Comparison of ENCODE assay signal across 8 cellular contexts in genomic region chr18:77131652-77132368, GRCh38. TPM values are rescaled to one million over a fixed set of nuclear protein-coding genes. Genes with fewer than 3 reads are reported as not detected.
DNase-seq lines count a peak whose midpoint lies in the region; ATAC-seq and TF ChIP-seq lines count a peak whose summit lies in the region.

No MANE protein-coding gene starts in this region.

- peak; percentile 58 for ATAC-seq in GM21529 (IDR thresholded peaks at IDR 0.05; ENCODE audit: unreplicated experiment)
- ATAC-seq in naive B cell (ENCODE audit: low read depth in 2 of 2) = peak; percentile 11 to 22

- peak overlapping the region; percentile 97 for H3K27ac Mint-ChIP-seq in activated CD4-positive, alpha-beta T cell treated with anti-CD3 and anti-CD28 coated beads, Interleukin-2, amount 10 ng/mL, durations not matched to agents 24 days and 14 days
- peak overlapping the region; percentile 85 to 99 (median 98) for H3K27ac Mint-ChIP-seq in naive B cell

- peaks cover 38% of the 10 kb centered on the region for H3K36me3 Mint-ChIP-seq in activated CD4-positive, alpha-beta T cell treated with anti-CD3 and anti-CD28 coated beads, Interleukin-2, amount 10 ng/mL, durations not matched to agents 24 days and 14 days (ENCODE audit: low read depth)
- no peaks in the 10 kb centered on the region for H3K36me3 Mint-ChIP-seq in naive B cell

- H3K27me3 Mint-ChIP-seq in activated CD4-positive, alpha-beta T cell treated with anti-CD3 and anti-CD28 coated beads, Interleukin-2, amount 10 ng/mL, durations not matched to agents 24 days and 14 days = no peaks in the 10 kb centered on the region
- H3K27me3 Mint-ChIP-seq in naive B cell = no peaks in the 10 kb centered on the region

- no peak for TF ChIP-seq CTCF in epithelial cell of proximal tubule (conservative IDR thresholded peaks at IDR 0.05; ENCODE audit: low read depth, low read length)

- peak; percentile 63 for DNase-seq in HuH-7 (ENCODE audit: low spot score)
- DNase-seq in activated CD4-positive, alpha-beta T cell treated with anti-CD3 and anti-CD28 coated beads, Interleukin-2, amount 10 ng/mL, durations not matched to agents 24 days and 14 days = peak; percentile 80
- DNase-seq in epithelial cell of proximal tubule (ENCODE audit: low read depth) = no peak
- peak; percentile 48 for DNase-seq in naive B cell
- DNase-seq in H4 (ENCODE audit: low spot score) = no peak
- no peak for DNase-seq in effector CD8-positive, alpha-beta T cell (lab: John Stamatoyannopoulos, UW)

- H3K4me1 Mint-ChIP-seq in activated CD4-positive, alpha-beta T cell treated with anti-CD3 and anti-CD28 coated beads, Interleukin-2, amount 10 ng/mL, durations not matched to agents 24 days and 14 days = peaks cover 55% of the 10 kb centered on the region
- peaks cover 48 to 61% (median 60%) of the 10 kb centered on the region in 3 donors for H3K4me1 Mint-ChIP-seq in naive B cell

- peaks cover 7% of the 10 kb centered on the region for H3K9me3 Mint-ChIP-seq in activated CD4-positive, alpha-beta T cell treated with anti-CD3 and anti-CD28 coated beads, Interleukin-2, amount 10 ng/mL, durations not matched to agents 24 days and 14 days
- H3K9me3 Mint-ChIP-seq in naive B cell = no peaks in the 10 kb centered on the region

- H3K4me3 ChIP-seq in GM08714 (ENCODE audit: low read length) (peak overlapping the region; percentile 89), epithelial cell of proximal tubule (ENCODE audit: low read depth, low read length) (peak overlapping the region; percentile 91)

- intact Hi-C loops in activated CD4-positive, alpha-beta T cell treated with anti-CD3 and anti-CD28 coated beads, Interleukin-2, amount 10 ng/mL, durations not matched to agents 24 days and 14 days (cut with micrococcal nuclease) = loop anchor here (5.0 kb wide), 1 partner anchor 130 kb away; no protein-coding TSS in a partner anchor

- peak overlapping the region; percentile 100 for H3K4me3 Mint-ChIP-seq in activated CD4-positive, alpha-beta T cell treated with anti-CD3 and anti-CD28 coated beads, Interleukin-2, amount 10 ng/mL, durations not matched to agents 24 days and 14 days
- peak overlapping the region; percentile 88 to 98 (median 96) for H3K4me3 Mint-ChIP-seq in naive B cell

RNA-seq across cellular contexts. Expression of gene MBP, which starts 0.8 kb away (rescaled TPM):
- total RNA-seq in activated CD4-positive, alpha-beta T cell treated with anti-CD3 and anti-CD28 coated beads, Interleukin-2, amount 10 ng/mL, durations not matched to agents 24 days and 14 days = 60.2 and 63.1 TPM in 2 replicates
- total RNA-seq in epithelial cell of proximal tubule = 18.8 and 19.1 TPM in 2 replicates
- polyA plus RNA-seq in naive B cell (ENCODE audit: low read depth in 6 of 6) = 10 to 100 TPM; 35.4 to 69.2 (median 66.6) TPM
- 0.35 TPM in 1 of 2 replicates, not detected in the other for total RNA-seq in H4 (2014; rRNA removed; shearing (Covaris generic))

Comparison
In these comparisons a context has a peak if more than half of its experiments do, and no peak if none do; other contexts are left out.
1. DNase-seq: peak in HuH-7 (single experiment), activated CD4-positive, alpha-beta T cell treated with anti-CD3 and anti-CD28 coated beads, Interleukin-2, amount 10 ng/mL, durations not matched to agents 24 days and 14 days (single experiment) and naive B cell (single experiment); none in epithelial cell of proximal tubule (single experiment), H4 (single experiment) and effector CD8-positive, alpha-beta T cell (single experiment).
2. RNA of gene MBP, which starts 0.8 kb away (total RNA-seq): 60.2 to 63.1 TPM in activated CD4-positive, alpha-beta T cell treated with anti-CD3 and anti-CD28 coated beads, Interleukin-2, amount 10 ng/mL, durations not matched to agents 24 days and 14 days and 18.8 to 19.1 TPM in epithelial cell of proximal tubule; 0.35 TPM in H4; every median in the first group is over 10 times any median in the second.